In genomic region chr6:15327271-15327670, GRCh38 we compare ENCODE assay signal across 1 cellular context.
TF ChIP-seq lines count a peak whose summit lies in the region.

No MANE protein-coding gene starts in this region.

TF ChIP-seq in GM12878, 131 proteins besides CTCF, POLR2A, EP300 and RAD21 (continued from another document and continues in another):
- TF ChIP-seq ZBTB40 (IDR thresholded peaks at IDR 0.05; ENCODE audit: borderline replicate concordance): no peak
- TF ChIP-seq CEBPZ (IDR thresholded peaks at IDR 0.05; ENCODE audit: low read depth, low read length): no peak
- TF ChIP-seq KDM1A (IDR thresholded peaks at IDR 0.05; ENCODE audit: borderline replicate concordance): no peak
- no peak for TF ChIP-seq KLF5 (IDR thresholded peaks at IDR 0.05; ENCODE audit: partially characterized antibody)
- no peak for TF ChIP-seq CBFB (IDR thresholded peaks at IDR 0.05; ENCODE audit: low read depth)
- 0 out of 2 replicates have a peak, but pooled peaks have one; percentile 24 for TF ChIP-seq CHD2 (IDR thresholded peaks at IDR 0.05; ENCODE audit: borderline replicate concordance, low read depth, low read length)
- TF ChIP-seq TCF12 (IDR thresholded peaks at IDR 0.05; ENCODE audit: low read depth, low read length): no peak
- no peak for TF ChIP-seq HDAC2 (IDR thresholded peaks at IDR 0.05)
- no peak for TF ChIP-seq JUND (IDR thresholded peaks at IDR 0.05; ENCODE audit: low read depth, low read length)
- no peak for TF ChIP-seq PML (IDR thresholded peaks at IDR 0.05; ENCODE audit: low read length)
- 0 out of 2 replicates have a peak, but pooled peaks have one; percentile 48 for TF ChIP-seq NBN (IDR thresholded peaks at IDR 0.05)
- TF ChIP-seq MTA3 (IDR thresholded peaks at IDR 0.05; ENCODE audit: borderline replicate concordance, low read length): no peak
- 0 out of 2 replicates have a peak, but pooled peaks have one; percentile 10 for TF ChIP-seq PKNOX1 (IDR thresholded peaks at IDR 0.05)
- TF ChIP-seq PAX5 (IDR thresholded peaks at IDR 0.05; ENCODE audit: borderline replicate concordance, low read depth, low read length): no peak
- no peak for TF ChIP-seq GATAD2B (conservative IDR thresholded peaks at IDR 0.05; ENCODE audit: low read depth)
- TF ChIP-seq MLLT1 (IDR thresholded peaks at IDR 0.05): peak; percentile 73; the same call in 1 of the 2 replicates
- TF ChIP-seq KAT2A (conservative IDR thresholded peaks at IDR 0.05; ENCODE audit: control insufficient read depth, low read depth, low read length): no peak
- peak; percentile 74; the same call in 1 of the 2 replicates for TF ChIP-seq SMARCA5 (IDR thresholded peaks at IDR 0.05)
- no peak for TF ChIP-seq SP1 (IDR thresholded peaks at IDR 0.05; ENCODE audit: low read depth, low read length)
- peak; percentile 18 to 34; a peak in 2 of 4 replicates for TF ChIP-seq BHLHE40 (IDR thresholded peaks at IDR 0.05; ENCODE audit: borderline replicate concordance in 1 of 2, low read depth in 2 of 2, low read length in 1 of 2)
- TF ChIP-seq BMI1 (IDR thresholded peaks at IDR 0.05; ENCODE audit: borderline replicate concordance): no peak
- no peak for TF ChIP-seq RB1 (IDR thresholded peaks at IDR 0.05; ENCODE audit: borderline replicate concordance)
- TF ChIP-seq PAX8 (IDR thresholded peaks at IDR 0.05): no peak
- TF ChIP-seq ASH2L (IDR thresholded peaks at IDR 0.05; ENCODE audit: borderline replicate concordance, low read depth): no peak
- TF ChIP-seq E2F4 (IDR thresholded peaks at IDR 0.05; ENCODE audit: low read depth, low read length): no peak
- TF ChIP-seq YY1 (IDR thresholded peaks at IDR 0.05; ENCODE audit: low read depth, low read length): peak; percentile 30
- TF ChIP-seq NFYA (IDR thresholded peaks at IDR 0.05; ENCODE audit: borderline replicate concordance, low read depth, low read length): no peak
- TF ChIP-seq HSF1 (IDR thresholded peaks at IDR 0.05; ENCODE audit: low read depth, low read length): no peak
- TF ChIP-seq ZNF592 (IDR thresholded peaks at IDR 0.05): 0 out of 2 replicates have a peak, but pooled peaks have one; percentile 14
- no peak for TF ChIP-seq IRF4 (IDR thresholded peaks at IDR 0.05; ENCODE audit: low read depth, low read length)
- TF ChIP-seq ZZZ3 (IDR thresholded peaks at IDR 0.05; ENCODE audit: control insufficient read depth, insufficient read length, low read depth): no peak
- TF ChIP-seq IKZF2 (IDR thresholded peaks at IDR 0.05): peak; percentile 24 to 52; a peak in 1 of 4 replicates
- no peak for TF ChIP-seq E2F8 (IDR thresholded peaks at IDR 0.05; ENCODE audit: low read depth, partially characterized antibody)
- peak; percentile 60; the same call in 1 of the 2 replicates for TF ChIP-seq SMC3 (IDR thresholded peaks at IDR 0.05; ENCODE audit: borderline replicate concordance, low read length)
